17 cellular contexts compared by ENCODE assay signal in genomic region chr2:28387082-28387960, GRCh38. TPM values are rescaled to one million over a fixed set of nuclear protein-coding genes. Genes with fewer than 3 reads are reported as not detected.
DNase-seq lines count a peak whose midpoint lies in the region; ATAC-seq, FAIRE-seq and TF ChIP-seq lines count a peak whose summit lies in the region.
"Had no signal": no experiment of that assay in that cellular context is flagged by ENCODE, and none has a peak within 500 bp of the region (broad histone marks: within the 10 kb centered on the region; RNA-seq: fewer than 3 reads in every experiment).

No MANE protein-coding gene starts in this region.

- H3K4me3 Mint-ChIP-seq in CD4-positive, alpha-beta memory T cell = peak overlapping the region in 1 of 8 donors; percentile 47
- no peak overlapping the region for H3K4me3 Mint-ChIP-seq in activated T-helper 2 cell treated with anti-CD3 and anti-CD28 coated beads, Interferon-gamma antibody, Interleukin-2, Interleukin-4, amounts not matched to agents 10 μg/mL and 5 μg/mL and 100 μg/mL, durations not matched to agents 14 hours and 24 hours and 36 hours (ENCODE audit: low read depth)

- no peak for DNase-seq in CD4-positive, alpha-beta memory T cell
- DNase-seq in HTR-8/SVneo (ENCODE audit: insufficient read length, low spot score) (peak; percentile 64), kidney tubule cell (ENCODE audit: low spot score) (peak; percentile 82), dorsolateral prefrontal cortex (no peak)
- DNase-seq in activated T-helper 2 cell treated with anti-CD3 and anti-CD28 coated beads, Interferon-gamma antibody, Interleukin-2, Interleukin-4, amounts not matched to agents 10 μg/mL and 5 μg/mL and 100 μg/mL, durations not matched to agents 14 hours and 24 hours and 36 hours (ENCODE audit: low spot score) = no peak
- DNase-seq in stimulated activated CD4-positive, alpha-beta T cell treated with anti-CD3 and anti-CD28 coated beads, Interleukin-15, amount 100 ng/mL, for 24 hours = no peak
- DNase-seq: DMS79; effector memory CD4-positive, alpha-beta T cell; KG1; NCI-H1694 treated with DMSO at 0.1 percent for 48 hours; NCI-H526 treated with DMSO at 0.1 percent for 48 hours; Right ventricle myocardium superior; stimulated activated CD4-positive, alpha-beta T cell treated with anti-CD3 and anti-CD28 coated beads, Interleukin-2, amount 100 ng/mL, for 24 hours had no signal

- H3K9me3 ChIP-seq in CD4-positive, alpha-beta memory T cell (ENCODE audit: control insufficient read depth in 1 of 2, low read length in 2 of 2) = no peaks in the 10 kb centered on the region
- H3K9me3 ChIP-seq: prostate gland had no signal

- H3K4me1 ChIP-seq in CD4-positive, alpha-beta memory T cell (ENCODE audit: insufficient read depth, low read length) = peaks cover 16% of the 10 kb centered on the region
- H3K4me1 ChIP-seq: prostate gland had no signal

- TF ChIP-seq CTCF in dorsolateral prefrontal cortex (IDR thresholded peaks at IDR 0.05 in 54 of 56, conservative IDR thresholded peaks at IDR 0.05 in 2 of 56; ENCODE audit: low read depth in 1 of 56, partially characterized antibody in 56 of 56) = no peak

- CTCF ChIA-PET in CD4-positive, alpha-beta memory T cell (lab: Charles Lee; ENCODE audit: partially characterized antibody) = no interaction called here

- peaks cover 0 to 1% of the 10 kb centered on the region in 2 donors for H3K27me3 Mint-ChIP-seq in CD4-positive, alpha-beta memory T cell
- H3K27me3 Mint-ChIP-seq in activated T-helper 2 cell treated with anti-CD3 and anti-CD28 coated beads, Interferon-gamma antibody, Interleukin-2, Interleukin-4, amounts not matched to agents 10 μg/mL and 5 μg/mL and 100 μg/mL, durations not matched to agents 14 hours and 24 hours and 36 hours (ENCODE audit: low read depth) = no peaks in the 10 kb centered on the region

- POLR2A ChIA-PET in CD4-positive, alpha-beta memory T cell (lab: Charles Lee; ENCODE audit: partially characterized antibody) = no interaction called here

- no peak for FAIRE-seq in HTR-8/SVneo (lab: Jason Lieb, UNC)
- FAIRE-seq: keratinocyte had no signal

- intact Hi-C loops in CD4-positive, alpha-beta memory T cell (cut with micrococcal nuclease) = no loop called here
- intact Hi-C loops in activated T-helper 2 cell treated with anti-CD3 and anti-CD28 coated beads, Interferon-gamma antibody, Interleukin-2, Interleukin-4, amounts not matched to agents 10 μg/mL and 5 μg/mL and 100 μg/mL, durations not matched to agents 14 hours and 24 hours and 36 hours (cut with micrococcal nuclease) = no loop called here
- intact Hi-C loops in dorsolateral prefrontal cortex (cut with DNase I) = no loop called here

- H3K27ac ChIP-seq in CD4-positive, alpha-beta memory T cell (ENCODE audit: low read depth, low read length) = no peak overlapping the region
- no peak overlapping the region for H3K27ac ChIP-seq in dorsolateral prefrontal cortex
- H3K27ac ChIP-seq: prostate gland had no signal

- peak overlapping the region in 6 of 7 donors; percentile 13 to 90 (median 75) for H3K27ac Mint-ChIP-seq in CD4-positive, alpha-beta memory T cell
- peak overlapping the region; percentile 91 for H3K27ac Mint-ChIP-seq in activated T-helper 2 cell treated with anti-CD3 and anti-CD28 coated beads, Interferon-gamma antibody, Interleukin-2, Interleukin-4, amounts not matched to agents 10 μg/mL and 5 μg/mL and 100 μg/mL, durations not matched to agents 14 hours and 24 hours and 36 hours

- H3K27me3 ChIP-seq in CD4-positive, alpha-beta memory T cell (ENCODE audit: insufficient read depth, low read length) = no peaks in the 10 kb centered on the region
- no peaks in the 10 kb centered on the region for H3K27me3 ChIP-seq in dorsolateral prefrontal cortex

- H3K4me3 ChIP-seq in CD4-positive, alpha-beta memory T cell (ENCODE audit: low read length in 2 of 2) = no peak overlapping the region
- H3K4me3 ChIP-seq in dorsolateral prefrontal cortex = no peak overlapping the region
- H3K4me3 ChIP-seq: prostate gland had no signal

- H3K9me3 Mint-ChIP-seq in CD4-positive, alpha-beta memory T cell = peaks cover 0 to 3% (median 0%) of the 10 kb centered on the region in 8 donors
- no peaks in the 10 kb centered on the region for H3K9me3 Mint-ChIP-seq in activated T-helper 2 cell treated with anti-CD3 and anti-CD28 coated beads, Interferon-gamma antibody, Interleukin-2, Interleukin-4, amounts not matched to agents 10 μg/mL and 5 μg/mL and 100 μg/mL, durations not matched to agents 14 hours and 24 hours and 36 hours

- ATAC-seq in GM21825 (IDR thresholded peaks at IDR 0.05; ENCODE audit: unreplicated experiment) = no peak
- ATAC-seq in GM21360 (IDR thresholded peaks at IDR 0.05; ENCODE audit: unreplicated experiment) = no peak

- H3K36me3 Mint-ChIP-seq in CD4-positive, alpha-beta memory T cell = peaks cover 0 to 4% of the 10 kb centered on the region in 2 donors
- no peaks in the 10 kb centered on the region for H3K36me3 Mint-ChIP-seq in activated T-helper 2 cell treated with anti-CD3 and anti-CD28 coated beads, Interferon-gamma antibody, Interleukin-2, Interleukin-4, amounts not matched to agents 10 μg/mL and 5 μg/mL and 100 μg/mL, durations not matched to agents 14 hours and 24 hours and 36 hours (ENCODE audit: low read depth)

- H3K36me3 ChIP-seq in CD4-positive, alpha-beta memory T cell (ENCODE audit: insufficient read depth, low read length) = no peaks in the 10 kb centered on the region
- H3K36me3 ChIP-seq: prostate gland had no signal

- H3K4me1 Mint-ChIP-seq in CD4-positive, alpha-beta memory T cell = peaks cover 7 to 36% (median 10%) of the 10 kb centered on the region in 4 donors
- peaks cover 42% of the 10 kb centered on the region for H3K4me1 Mint-ChIP-seq in activated T-helper 2 cell treated with anti-CD3 and anti-CD28 coated beads, Interferon-gamma antibody, Interleukin-2, Interleukin-4, amounts not matched to agents 10 μg/mL and 5 μg/mL and 100 μg/mL, durations not matched to agents 14 hours and 24 hours and 36 hours (ENCODE audit: low read depth)

RNA-seq across cellular contexts. Expression of gene FOSL2, which starts 5.3 kb away (rescaled TPM):
- total RNA-seq in CD4-positive, alpha-beta memory T cell = 1 to 10 TPM; 6.6 to 6.7 TPM
- 1 to 10 TPM; 4.7 to 5.0 TPM for polyA plus RNA-seq in CD4-positive, alpha-beta memory T cell
- total RNA-seq in activated T-helper 2 cell treated with anti-CD3 and anti-CD28 coated beads, Interferon-gamma antibody, Interleukin-2, Interleukin-4, amounts not matched to agents 10 μg/mL and 5 μg/mL and 100 μg/mL, durations not matched to agents 14 hours and 24 hours and 36 hours = 146 and 156 TPM in 2 replicates
- total RNA-seq in dorsolateral prefrontal cortex = 100 to 1,000 TPM in 7 of 120 experiments, 10 to 100 TPM in 113; 22.5 to 173 (median 64.0) TPM

Comparison
In these comparisons a context has a peak if more than half of its experiments do, and no peak if none do; other contexts are left out.
1. DNase-seq: peak in HTR-8/SVneo (single experiment) and kidney tubule cell (single experiment); none in CD4-positive, alpha-beta memory T cell (0 of 5), activated T-helper 2 cell treated with anti-CD3 and anti-CD28 coated beads, Interferon-gamma antibody, Interleukin-2, Interleukin-4, amounts not matched to agents 10 μg/mL and 5 μg/mL and 100 μg/mL, durations not matched to agents 14 hours and 24 hours and 36 hours (single experiment), dorsolateral prefrontal cortex (0 of 10) and stimulated activated CD4-positive, alpha-beta T cell treated with anti-CD3 and anti-CD28 coated beads, Interleukin-15, amount 100 ng/mL, for 24 hours (single experiment).